9 cellular contexts compared by ENCODE assay signal in genomic region chr9:76438841-76439588, GRCh38. TPM values are rescaled to one million over a fixed set of nuclear protein-coding genes. Genes with fewer than 3 reads are reported as not detected.
DNase-seq lines count a peak whose midpoint lies in the region; ATAC-seq and TF ChIP-seq lines count a peak whose summit lies in the region.
"Had no signal": no experiment of that assay in that cellular context is flagged by ENCODE, and none has a peak within 500 bp of the region (broad histone marks: within the 10 kb centered on the region; RNA-seq: fewer than 3 reads in every experiment).

No MANE protein-coding gene starts in this region.

- H3K27me3 ChIP-seq in neural progenitor cell = no peaks in the 10 kb centered on the region
- no peaks in the 10 kb centered on the region for H3K27me3 ChIP-seq in gastroesophageal sphincter

- H4K20me1 ChIP-seq in neural progenitor cell (ENCODE audit: low read depth) = no peaks in the 10 kb centered on the region

- H3K4me3 ChIP-seq in neural progenitor cell (no peak overlapping the region), gastroesophageal sphincter (no peak overlapping the region)

- TF ChIP-seq CTCF in neural progenitor cell (IDR thresholded peaks at IDR 0.05) = no peak
- no peak for TF ChIP-seq CTCF in gastroesophageal sphincter (IDR thresholded peaks at IDR 0.05)

- 91 to 92% methylated on average over 4 to 5 of the region's 6 CpGs for WGBS in gastroesophageal sphincter (ENCODE audit: low coverage in 1 of 2), 2 donors

- intact Hi-C loops in left cardiac atrium (cut with DNase I) = no loop called here

- H3K4me3 Mint-ChIP-seq in activated T-cell treated with anti-CD3 and anti-CD28 coated beads, Interleukin-2, amount 50 U/mL, for 24 hours = peak overlapping the region; percentile 18
- H3K4me3 Mint-ChIP-seq in neural progenitor cell = no peak overlapping the region

- H3K27me3 Mint-ChIP-seq in activated T-cell treated with anti-CD3 and anti-CD28 coated beads, Interleukin-2, amount 50 U/mL, for 24 hours = peaks cover 4% of the 10 kb centered on the region
- peaks cover 2% of the 10 kb centered on the region for H3K27me3 Mint-ChIP-seq in neural progenitor cell (ENCODE audit: insufficient read depth, low read depth)

- H3K4me2 ChIP-seq in neural progenitor cell = no peak overlapping the region

- no peak for DNase-seq in activated T-cell treated with anti-CD3 and anti-CD28 coated beads, Interleukin-2, amount 50 U/mL, for 24 hours
- DNase-seq in activated T-cell treated with anti-CD3 and anti-CD28 coated beads for 4 hours (no peak), neural progenitor cell (ENCODE audit: low spot score) (no peak), SW480 (ENCODE audit: low spot score) (no peak), left cardiac atrium (no peak)
- DNase-seq: NCI-H2227 treated with DMSO at 0.1 percent for 48 hours had no signal

- no peaks in the 10 kb centered on the region for H3K9me3 ChIP-seq in neural progenitor cell (ENCODE audit: low read depth)
- H3K9me3 ChIP-seq in gastroesophageal sphincter = no peaks in the 10 kb centered on the region

- TF ChIP-seq EP300 in gastroesophageal sphincter (IDR thresholded peaks at IDR 0.05) = no peak

- H3K4me1 Mint-ChIP-seq in activated T-cell treated with anti-CD3 and anti-CD28 coated beads, Interleukin-2, amount 50 U/mL, for 24 hours (ENCODE audit: low read depth) = peaks cover 67% of the 10 kb centered on the region
- peaks cover 6% of the 10 kb centered on the region for H3K4me1 Mint-ChIP-seq in neural progenitor cell

- H3K9ac ChIP-seq in neural progenitor cell = no peak overlapping the region

- H3K9me3 Mint-ChIP-seq in activated T-cell treated with anti-CD3 and anti-CD28 coated beads, Interleukin-2, amount 50 U/mL, for 24 hours = no peaks in the 10 kb centered on the region
- peaks cover 19% of the 10 kb centered on the region for H3K9me3 Mint-ChIP-seq in neural progenitor cell

- no peak for TF ChIP-seq POLR2A in gastroesophageal sphincter (IDR thresholded peaks at IDR 0.05)

- no peak overlapping the region for H2AFZ ChIP-seq in neural progenitor cell (replicated peaks)

- H3F3A ChIP-seq in neural progenitor cell (ENCODE audit: low read depth) = no peaks in the 10 kb centered on the region

- ATAC-seq in GM21576 (IDR thresholded peaks at IDR 0.05; ENCODE audit: unreplicated experiment) (peak; percentile 69), HG03196 (IDR thresholded peaks at IDR 0.05; ENCODE audit: unreplicated experiment) (peak; percentile 63), gastroesophageal sphincter (no peak), left cardiac atrium (no peak)

- H3K79me2 ChIP-seq in neural progenitor cell (ENCODE audit: low read depth) = no peaks in the 10 kb centered on the region

- H3K36me3 Mint-ChIP-seq in activated T-cell treated with anti-CD3 and anti-CD28 coated beads, Interleukin-2, amount 50 U/mL, for 24 hours (ENCODE audit: low read depth) = peaks cover 11% of the 10 kb centered on the region
- H3K36me3 Mint-ChIP-seq in neural progenitor cell = peaks cover 3% of the 10 kb centered on the region

- H3K36me3 ChIP-seq in neural progenitor cell = no peaks in the 10 kb centered on the region
- H3K36me3 ChIP-seq in gastroesophageal sphincter = no peaks in the 10 kb centered on the region

- peak overlapping the region; percentile 91 for H3K27ac Mint-ChIP-seq in activated T-cell treated with anti-CD3 and anti-CD28 coated beads, Interleukin-2, amount 50 U/mL, for 24 hours
- H3K27ac Mint-ChIP-seq in neural progenitor cell = peak overlapping the region; percentile 53

- no peak overlapping the region for H3K27ac ChIP-seq in neural progenitor cell
- no peak overlapping the region for H3K27ac ChIP-seq in gastroesophageal sphincter

- no peaks in the 10 kb centered on the region for H3K4me1 ChIP-seq in neural progenitor cell
- H3K4me1 ChIP-seq in gastroesophageal sphincter = no peaks in the 10 kb centered on the region

RNA-seq across cellular contexts. Expression of gene GCNT1, which starts 20.0 kb away (rescaled TPM):
- total RNA-seq in neural progenitor cell (ENCODE audit: low replicate concordance) = 14.2 and 25.5 TPM in 2 replicates
- 1 to 10 TPM; 2.0 to 5.7 (median 3.5) TPM for total RNA-seq in gastroesophageal sphincter
- total RNA-seq in left cardiac atrium = 1 to 10 TPM; 4.3 to 8.4 TPM

RNA-seq across cellular contexts. Expression of gene RFK, which starts 44.8 kb away (rescaled TPM):
- total RNA-seq in neural progenitor cell (ENCODE audit: low replicate concordance) = 18.7 and 24.7 TPM in 2 replicates
- total RNA-seq in gastroesophageal sphincter = 10 to 100 TPM; 18.4 to 37.1 (median 18.8) TPM
- 10 to 100 TPM; 18.3 to 23.3 TPM for total RNA-seq in left cardiac atrium

Comparison
In these comparisons a context has a peak if more than half of its experiments do, and no peak if none do; other contexts are left out.
1. ATAC-seq: peak in GM21576 (single experiment) and HG03196 (single experiment); none in gastroesophageal sphincter (single experiment) and left cardiac atrium (0 of 2).